Comparison of ENCODE assay signal across 20 cellular contexts in the genomic region with DNA sequence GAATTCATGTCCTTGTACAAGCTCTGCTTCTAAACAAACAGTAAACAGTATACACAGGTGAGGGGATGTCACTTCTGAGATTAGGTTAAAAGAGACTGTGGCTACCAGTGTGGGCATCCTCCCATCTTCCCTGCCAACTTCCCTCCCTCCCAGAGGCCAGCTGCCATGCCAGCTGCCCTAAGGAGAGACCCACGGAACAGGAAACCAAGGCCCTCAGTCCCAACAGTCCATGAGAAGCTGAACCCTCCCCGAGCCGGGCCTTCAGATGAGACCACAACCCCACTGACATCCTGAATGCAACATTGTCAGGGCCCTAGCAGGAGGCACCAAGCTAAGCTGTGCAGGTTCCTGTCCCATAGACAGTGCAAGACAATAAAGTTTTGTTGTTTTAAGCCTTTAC.
DNase-seq lines count a peak whose midpoint lies in the region; TF ChIP-seq lines count a peak whose summit lies in the region.
"Had no signal": no experiment of that assay in that cellular context is flagged by ENCODE, and none has a peak within 500 bp of the region (broad histone marks: within the 10 kb centered on the region; RNA-seq: fewer than 3 reads in every experiment).

No MANE protein-coding gene starts in this region.

- H3K4me1 Mint-ChIP-seq in nephron = peaks cover 80% of the 10 kb centered on the region
- H3K4me1 Mint-ChIP-seq: CD4-positive, alpha-beta memory T cell had no signal

- H3K9me3 Mint-ChIP-seq in nephron = no peaks in the 10 kb centered on the region
- H3K9me3 Mint-ChIP-seq: CD4-positive, alpha-beta memory T cell had no signal

- no peak overlapping the region for H3K4me3 ChIP-seq in BLaER1
- H3K4me3 ChIP-seq in coronary artery = no peak overlapping the region
- H3K4me3 ChIP-seq in stomach smooth muscle (ENCODE audit: low read length in 2 of 2) = peak overlapping the region in 1 of 2 donors; percentile 29
- no peak overlapping the region for H3K4me3 ChIP-seq in Karpas-422 (ENCODE audit: low read length)
- H3K4me3 ChIP-seq: A549 had no signal

- H3K27ac ChIP-seq in BLaER1 (peak overlapping the region; percentile 32; the same call in 1 of the 2 replicates), coronary artery (peak overlapping the region; percentile 27 to 96), stomach smooth muscle (ENCODE audit: low read length) (peak overlapping the region; percentile 84), Karpas-422 (ENCODE audit: low read length) (no peak overlapping the region)
- H3K27ac ChIP-seq: A549 had no signal

- no peak overlapping the region for H3K9ac ChIP-seq in BLaER1
- H3K9ac ChIP-seq in stomach smooth muscle (ENCODE audit: low read length in 2 of 2) = no peak overlapping the region
- H3K9ac ChIP-seq in Karpas-422 (ENCODE audit: low read length) = no peak overlapping the region

- DNase-seq in coronary artery (ENCODE audit: low spot score) = no peak
- DNase-seq in Karpas-422 = no peak
- no peak for DNase-seq in mucosa of gallbladder (ENCODE audit: low spot score)
- no peak for DNase-seq in inferior parietal cortex (ENCODE audit: extremely low spot score)
- DNase-seq in iPS-NIHi11 (ENCODE audit: low spot score) = no peak
- DNase-seq: AML-193; CD4-positive, alpha-beta memory T cell; GF-D8; KG1; NCI-H1092; NCI-H1694; NCI-H2107; NCI-H226; NCI-H526; NK-92 treated with Interleukin-12 subunit alpha and Interleukin-12 subunit beta, amount 100 ng/mL, for 24 hours; OCI-M1 had no signal

- no peak overlapping the region for H3K4me3 Mint-ChIP-seq in nephron
- H3K4me3 Mint-ChIP-seq: CD4-positive, alpha-beta memory T cell had no signal

- H3K9me2 ChIP-seq in Karpas-422 (replicated peaks; ENCODE audit: insufficient read depth, low read length) = no peaks in the 10 kb centered on the region

- H2AFZ ChIP-seq in Karpas-422 (ENCODE audit: low read length) = no peak overlapping the region

- TF ChIP-seq CTCF in coronary artery (IDR thresholded peaks at IDR 0.05) = no peak
- TF ChIP-seq CTCF in nephron (IDR thresholded peaks at IDR 0.05; ENCODE audit: unreplicated experiment in 3 of 3) = no peak

- peak overlapping the region; percentile 61 for H3K4me2 ChIP-seq in BLaER1
- H3K4me2 ChIP-seq in Karpas-422 (ENCODE audit: low read depth, low read length, poor library complexity, severe bottlenecking) = no peak overlapping the region
- H3K4me2 ChIP-seq: A549 had no signal

- H3K79me2 ChIP-seq in Karpas-422 (ENCODE audit: low read length) = no peaks in the 10 kb centered on the region

- H3K36me3 Mint-ChIP-seq in nephron (ENCODE audit: low read depth) = peaks cover 15% of the 10 kb centered on the region
- H3K36me3 Mint-ChIP-seq: CD4-positive, alpha-beta memory T cell had no signal

- peaks cover 17% of the 10 kb centered on the region for H3K9me3 ChIP-seq in BLaER1
- H3K9me3 ChIP-seq in stomach smooth muscle (ENCODE audit: control insufficient read depth in 2 of 2, low read length in 2 of 2) = no peaks in the 10 kb centered on the region
- no peaks in the 10 kb centered on the region for H3K9me3 ChIP-seq in Karpas-422 (ENCODE audit: low read length)
- H3K9me3 ChIP-seq: A549 had no signal

- H3K27ac Mint-ChIP-seq in nephron = peak overlapping the region; percentile 99 to 100 (median 99)
- H3K27ac Mint-ChIP-seq: CD4-positive, alpha-beta memory T cell had no signal

- H3K27me3 ChIP-seq in BLaER1 (no peaks in the 10 kb centered on the region), stomach smooth muscle (ENCODE audit: control insufficient read depth in 1 of 2, insufficient read depth in 2 of 2, low read length in 2 of 2) (no peaks in the 10 kb centered on the region), Karpas-422 (ENCODE audit: low read length) (no peaks in the 10 kb centered on the region)

- H3K27me3 Mint-ChIP-seq in nephron (ENCODE audit: low read depth) = no peaks in the 10 kb centered on the region

- H4K20me1 ChIP-seq in BLaER1 = peaks cover 100% of the 10 kb centered on the region
- 0 out of 2 replicates have a peak, but pooled peaks cover 5% of the 10 kb centered on the region for H4K20me1 ChIP-seq in Karpas-422 (ENCODE audit: insufficient read depth, low read depth, low read length)

- H3K36me3 ChIP-seq in BLaER1 (peaks cover 70% of the 10 kb centered on the region), stomach smooth muscle (ENCODE audit: control insufficient read depth in 2 of 2, insufficient read depth in 2 of 2, low read length in 2 of 2) (no peaks in the 10 kb centered on the region), Karpas-422 (ENCODE audit: insufficient read depth, low read length) (no peaks in the 10 kb centered on the region)

- H3K4me1 ChIP-seq in BLaER1 (peaks cover 100% of the 10 kb centered on the region), stomach smooth muscle (ENCODE audit: control insufficient read depth, insufficient read depth, low read length) (peaks cover 68% of the 10 kb centered on the region), Karpas-422 (ENCODE audit: low read length) (peaks cover 6% of the 10 kb centered on the region)
